In the genomic region with DNA sequence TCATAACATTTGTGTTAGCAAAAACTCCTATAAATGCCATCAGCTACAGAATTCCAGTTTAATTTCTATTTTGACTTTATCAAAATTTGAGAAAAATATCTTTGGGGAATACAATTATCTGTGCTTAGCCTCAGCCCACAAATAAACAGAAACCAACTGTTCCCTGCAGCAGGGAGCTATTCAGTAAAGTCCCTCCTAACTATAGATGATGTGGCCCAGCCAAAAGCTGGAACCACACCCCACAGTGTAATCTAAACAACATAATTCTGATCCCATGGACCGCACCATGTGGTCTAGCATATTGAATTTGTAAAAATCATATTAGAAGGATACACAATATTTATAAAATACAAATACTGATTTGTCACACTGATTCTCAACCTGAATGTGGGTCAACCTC, we compare ENCODE assay signal across 26 cellular contexts.
"Had no signal": no experiment of that assay in that cellular context is flagged by ENCODE, and none has a peak within 500 bp of the region (broad histone marks: within the 10 kb centered on the region; RNA-seq: fewer than 3 reads in every experiment).

No MANE protein-coding gene starts in this region.

- H3K4me1 ChIP-seq: stomach, testis, thyroid gland, upper lobe of left lung, vagina had no signal

- H3K4me3 ChIP-seq: lung, neural progenitor cell, skin epidermis, stomach, testis, thyroid gland, transverse colon, upper lobe of left lung, vagina had no signal

- ATAC-seq: left cardiac atrium; left lobe of liver; natural killer cell; sciatic nerve; stimulated activated naive B cell treated with anti-CD40 and anti-IgM and Interleukin-4, amounts not matched to agents 10 μg/mL and 1 μg/mL and 100 μg/mL, for 72 hours; stimulated activated naive CD8-positive, alpha-beta T cell treated with anti-CD3 and anti-CD28 coated beads, Interleukin-15, Interleukin-2, amounts not matched to agents 100 U/mL and 50 U/mL, for 24 hours had no signal

- H3K9ac ChIP-seq: neural progenitor cell had no signal

- H3K27me3 ChIP-seq: neural progenitor cell, testis, thyroid gland, upper lobe of left lung, vagina had no signal

- H3K36me3 ChIP-seq: neural progenitor cell, neutrophil, stomach, thyroid gland, transverse colon, upper lobe of left lung, vagina had no signal

- DNase-seq: kidney glomerular epithelial cell; left cardiac atrium; mesendoderm; naive B cell; natural killer cell; nephron progenitor cell; occipital lobe; right cardiac atrium; stimulated activated CD4-positive, alpha-beta T cell treated with anti-CD3 and anti-CD28 coated beads, Interleukin-12 subunit alpha, Interleukin-12 subunit beta, amount 100 ng/mL, for 4 hours; stimulated activated CD4-positive, alpha-beta T cell treated with anti-CD3 and anti-CD28 coated beads, Interleukin-15, amount 100 ng/mL, for 24 hours; stimulated activated CD4-positive, alpha-beta T cell treated with anti-CD3 and anti-CD28 coated beads, Interleukin-2, amount 100 ng/mL, for 24 hours; stimulated activated CD4-positive, alpha-beta T cell treated with anti-CD3 and anti-CD28 coated beads, Interleukin-4, amount 100 ng/mL, for 1 hour; stimulated activated naive B cell treated with anti-CD40 and anti-IgM and Interleukin-4, amounts not matched to agents 10 μg/mL and 1 μg/mL and 100 μg/mL, for 72 hours; stimulated activated naive CD8-positive, alpha-beta T cell treated with anti-CD3 and anti-CD28 coated beads, Interleukin-15, Interleukin-2, amounts not matched to agents 100 U/mL and 50 U/mL, for 24 hours; stomach; testis; thyroid gland; transverse colon; upper lobe of left lung had no signal

- H2AFZ ChIP-seq: neural progenitor cell had no signal

- H3K4me2 ChIP-seq: neural progenitor cell had no signal

- H3K27ac ChIP-seq: neural progenitor cell, neutrophil, skin epidermis, stomach, testis, thyroid gland, transverse colon, upper lobe of left lung, vagina had no signal

- H3K9me3 ChIP-seq: neutrophil, stomach, testis, thyroid gland, transverse colon, upper lobe of left lung, vagina had no signal
